22 cellular contexts compared by ENCODE assay signal in genomic region chr1:19000065-19000464, GRCh38. TPM values are rescaled to one million over a fixed set of nuclear protein-coding genes. Genes with fewer than 3 reads are reported as not detected.
DNase-seq lines count a peak whose midpoint lies in the region; ATAC-seq, FAIRE-seq and TF ChIP-seq lines count a peak whose summit lies in the region.
"Had no signal": no experiment of that assay in that cellular context is flagged by ENCODE, and none has a peak within 500 bp of the region (broad histone marks: within the 10 kb centered on the region; RNA-seq: fewer than 3 reads in every experiment).

No MANE protein-coding gene starts in this region.

- in situ Hi-C loops in HepG2 (cut with HindIII; ENCODE audit: extremely low pct_ligation_motif_present, low pct_unique_long_range_greater_than_20kb) (no loop called here), mammary epithelial cell (cut with MboI; ENCODE audit: low sequenced_read_pairs in 2 of 2) (no loop called here)

- H3K4me1 ChIP-seq in HepG2 (ENCODE audit: insufficient read depth, low read length): peaks cover 14% of the 10 kb centered on the region
- no peaks in the 10 kb centered on the region for H3K4me1 ChIP-seq in right lobe of liver
- H3K4me1 ChIP-seq in mammary epithelial cell (ENCODE audit: insufficient read depth, low read length): peaks cover 25% of the 10 kb centered on the region
- peaks cover 6% of the 10 kb centered on the region for H3K4me1 ChIP-seq in foreskin keratinocyte
- H3K4me1 ChIP-seq in prostate gland (replicated peaks): no peaks in the 10 kb centered on the region
- H3K4me1 ChIP-seq in A673 (ENCODE audit: insufficient read depth, low read length, poor library complexity, severe bottlenecking): no peaks in the 10 kb centered on the region

- FAIRE-seq in HepG2 (lab: Jason Lieb, UNC): peak; percentile 40
- FAIRE-seq: A204.1, D721Med, H54 had no signal

- H2AFZ ChIP-seq in HepG2 (ENCODE audit: low read length) (no peak overlapping the region), mammary epithelial cell (ENCODE audit: low read depth, low read length) (no peak overlapping the region)

- no peak overlapping the region for H3K9ac ChIP-seq in HepG2 (ENCODE audit: insufficient read depth, low read depth, low read length)
- no peak overlapping the region for H3K9ac ChIP-seq in mammary epithelial cell (ENCODE audit: insufficient read depth, low read length)

- intact Hi-C loops in HepG2 (cut with micrococcal nuclease; ENCODE audit: unreplicated experiment) (no loop called here), right lobe of liver (cut with DNase I) (loop anchor here in 1 of 2 donors (10.0 kb wide), 1 partner anchor 45 kb away; the partner anchor contains the start of gene IFFO2), mammary epithelial cell (cut with micrococcal nuclease) (no loop called here), prostate gland (cut with DNase I) (no loop called here), A673 (cut with micrococcal nuclease; ENCODE audit: unreplicated experiment) (no loop called here)

- TF ChIP-seq EP300 in HepG2 (IDR thresholded peaks at IDR 0.05; ENCODE audit: low read depth in 2 of 2, low read length in 2 of 2) (no peak), HepG2 (CRISPR knock-in tag; IDR thresholded peaks at IDR 0.05; ENCODE audit: borderline replicate concordance) (no peak)

- H3K36me3 ChIP-seq in HepG2 (replicated peaks in 1 of 2; ENCODE audit: control insufficient read depth in 1 of 2, insufficient read depth in 2 of 2, low read length in 2 of 2) (no peaks in the 10 kb centered on the region), right lobe of liver (no peaks in the 10 kb centered on the region), mammary epithelial cell (ENCODE audit: insufficient read depth, low read length) (no peaks in the 10 kb centered on the region), prostate gland (no peaks in the 10 kb centered on the region), A673 (ENCODE audit: insufficient read depth, low read length, poor library complexity, severe bottlenecking) (no peaks in the 10 kb centered on the region)
- H3K36me3 ChIP-seq: MG63 had no signal

- ATAC-seq in HepG2 (peak; percentile 57), right lobe of liver (no peak), foreskin keratinocyte (no peak), HG03097 (IDR thresholded peaks at IDR 0.05; ENCODE audit: low FRiP score, unreplicated experiment) (no peak)

- peaks cover 17% of the 10 kb centered on the region for H3K9me3 ChIP-seq in HepG2 (ENCODE audit: low read length)
- no peaks in the 10 kb centered on the region for H3K9me3 ChIP-seq in right lobe of liver
- peaks cover 7% of the 10 kb centered on the region for H3K9me3 ChIP-seq in mammary epithelial cell (replicated peaks; ENCODE audit: insufficient read depth, low read length)
- no peaks in the 10 kb centered on the region for H3K9me3 ChIP-seq in prostate gland
- H3K9me3 ChIP-seq in A673 (ENCODE audit: low read depth, low read length, poor library complexity, severe bottlenecking): peaks cover 19% of the 10 kb centered on the region

- no peak overlapping the region for H3K27ac ChIP-seq in HepG2 (ENCODE audit: extremely low read length, insufficient read depth, low read length)
- H3K27ac ChIP-seq in right lobe of liver: no peak overlapping the region
- H3K27ac ChIP-seq in mammary epithelial cell (ENCODE audit: insufficient read depth, low read depth, low read length): no peak overlapping the region
- no peak overlapping the region for H3K27ac ChIP-seq in foreskin keratinocyte
- no peak overlapping the region for H3K27ac ChIP-seq in prostate gland
- no peak overlapping the region for H3K27ac ChIP-seq in A673 (ENCODE audit: low read depth, low read length, poor library complexity, severe bottlenecking)
- H3K27ac ChIP-seq: HL-60 had no signal

- WGBS in HepG2 (ENCODE audit: low lambda C conversion rate): 24% methylated on average over 2 of the region's 2 CpGs
- 68% methylated on average over 2 of the region's 2 CpGs for WGBS in right lobe of liver (ENCODE audit: insufficient coverage, low coverage, low lambda C conversion rate, missing lambda C conversion rate)
- 35% methylated on average over 1 of the region's 2 CpGs for WGBS in mammary epithelial cell (ENCODE audit: low coverage, missing lambda C conversion rate)
- WGBS in prostate gland: 79% methylated on average over 2 of the region's 2 CpGs

- TF ChIP-seq POLR2A in HepG2 (IDR thresholded peaks at IDR 0.05; ENCODE audit: insufficient read depth in 1 of 2, low read depth in 2 of 2, low read length in 2 of 2) (no peak), right lobe of liver (IDR thresholded peaks at IDR 0.05) (no peak), prostate gland (IDR thresholded peaks at IDR 0.05) (no peak)

- H3K27me3 ChIP-seq in HepG2 (ENCODE audit: control insufficient read depth in 1 of 2, insufficient read depth in 2 of 2, low read length in 2 of 2) (no peaks in the 10 kb centered on the region), right lobe of liver (no peaks in the 10 kb centered on the region), mammary epithelial cell (ENCODE audit: insufficient read depth, low read length) (no peaks in the 10 kb centered on the region), foreskin keratinocyte (no peaks in the 10 kb centered on the region), prostate gland (replicated peaks; ENCODE audit: insufficient read depth) (no peaks in the 10 kb centered on the region), A673 (replicated peaks; ENCODE audit: insufficient read depth, low read depth, low read length, poor library complexity) (no peaks in the 10 kb centered on the region)
- H3K27me3 ChIP-seq: MG63 had no signal

- H3K79me2 ChIP-seq in HepG2 (ENCODE audit: insufficient read depth, low read length) (no peaks in the 10 kb centered on the region), mammary epithelial cell (ENCODE audit: insufficient read depth, low read length) (no peaks in the 10 kb centered on the region)

- CTCF ChIA-PET in HepG2 (lab: Yijun Ruan, JAX; ENCODE audit: low intra/inter-chr PET ratio, low total read pairs) (no interaction called here), mammary epithelial cell (lab: Charles Lee; ENCODE audit: low non-redundant PET) (no interaction called here), A673 (lab: Charles Lee) (no interaction called here)

- no peaks in the 10 kb centered on the region for H4K20me1 ChIP-seq in HepG2 (ENCODE audit: insufficient read depth, low read length)
- no peaks in the 10 kb centered on the region for H4K20me1 ChIP-seq in mammary epithelial cell (ENCODE audit: insufficient read depth, low read length)

- DNase-seq in HepG2 (ENCODE audit: low spot score) (peak; percentile 80), right lobe of liver (no peak), mammary epithelial cell (peak; percentile 83), foreskin keratinocyte (peak; percentile 69 to 88), prostate gland (ENCODE audit: low spot score) (no peak), A673 (ENCODE audit: low spot score) (no peak)
- DNase-seq in stimulated activated CD4-positive, alpha-beta T cell treated with anti-CD3 and anti-CD28 coated beads, Interleukin-12 subunit alpha, Interleukin-12 subunit beta, amount 100 ng/mL, for 4 hours: no peak
- DNase-seq: CD4-positive, alpha-beta memory T cell; NCI-H1048; NCI-H1436; NCI-H1930; NCI-H226; NCI-H524; NCI-H82; OCI-M1; SHP77 had no signal

- no peak for TF ChIP-seq RAD21 in HepG2 (CRISPR knock-in tag; IDR thresholded peaks at IDR 0.05)

- POLR2A ChIA-PET in HepG2 (lab: Yijun Ruan, JAX): interaction anchor here (1.0 to 1.5 kb wide), 2 partner anchors 10 to 51 kb away, joined by 3 to 5 read pairs; no protein-coding TSS in a partner anchor
- POLR2A ChIA-PET in A673 (lab: Charles Lee; ENCODE audit: low non-redundant PET): no interaction called here

- no peak overlapping the region for H3K4me2 ChIP-seq in HepG2 (ENCODE audit: low read depth, low read length)
- H3K4me2 ChIP-seq in mammary epithelial cell (ENCODE audit: insufficient read depth, low read depth, low read length): no peak overlapping the region

- H3K4me3 ChIP-seq in HepG2 (replicated peaks in 1 of 3; ENCODE audit: insufficient read depth in 1 of 3, low read depth in 2 of 3, low read length in 3 of 3): no peak overlapping the region
- no peak overlapping the region for H3K4me3 ChIP-seq in right lobe of liver
- H3K4me3 ChIP-seq in mammary epithelial cell (replicated peaks in 1 of 3; ENCODE audit: insufficient read depth in 1 of 3, low read depth in 2 of 3, low read length in 3 of 3): no peak overlapping the region
- H3K4me3 ChIP-seq in prostate gland: no peak overlapping the region
- H3K4me3 ChIP-seq in A673 (ENCODE audit: low read depth, low read length, poor library complexity, severe bottlenecking): no peak overlapping the region
- H3K4me3 ChIP-seq: MG63 had no signal

- dilution Hi-C loops in mammary epithelial cell (cut with HindIII; ENCODE audit: low sequenced_read_pairs): loop anchor here (5.0 kb wide), 2 partner anchors 37 to 43 kb away; partner anchors contain the start of gene IFFO2

- no TSS peak for BruUV-seq in HepG2 (replicated peaks; lab: Mats Ljungman, UMichigan)
- BruUV-seq in mammary epithelial cell (replicated peaks; lab: Mats Ljungman, UMichigan): no TSS peak
- BruUV-seq in A673 (replicated peaks; lab: Mats Ljungman, UMichigan): no TSS peak

- TF ChIP-seq CTCF in HepG2 (CRISPR knock-in tag; IDR thresholded peaks at IDR 0.05): no peak
- no peak for TF ChIP-seq CTCF in right lobe of liver (IDR thresholded peaks at IDR 0.05)
- peak in 1 of 2 donors; percentile 2 for TF ChIP-seq CTCF in mammary epithelial cell (conservative IDR thresholded peaks at IDR 0.05 in 1 of 2, IDR thresholded peaks at IDR 0.05 in 1 of 2; ENCODE audit: extremely low read depth in 1 of 2, insufficient read depth in 1 of 2, low read depth in 1 of 2, low read length in 2 of 2)
- no peak for TF ChIP-seq CTCF in foreskin keratinocyte (conservative IDR thresholded peaks at IDR 0.05)
- no peak for TF ChIP-seq CTCF in prostate gland (IDR thresholded peaks at IDR 0.05)
- TF ChIP-seq CTCF in A673 (conservative IDR thresholded peaks at IDR 0.05; ENCODE audit: low read depth, low read length): no peak

RNA-seq across cellular contexts. Expression of gene IFFO2, which starts 43.6 kb away (rescaled TPM):
- total RNA-seq in HepG2 (2016; rRNA removed; fragmentation: Illumina TruSeq; extraction: Trizol): 16.3 and 16.7 TPM in 2 replicates
- 1.4 and 1.9 TPM in 2 replicates for total RNA-seq in HepG2 (2016; cell fraction: cytosol; rRNA removed; fragmentation: Illumina TruSeq; extraction: Trizol; ENCODE audit: low read depth)
- total RNA-seq in HepG2 (2016; cell fraction: insoluble cytoplasmic fraction; rRNA removed; fragmentation: Illumina TruSeq; extraction: Trizol): 12.2 and 17.7 TPM in 2 replicates
- 3.8 and 4.9 TPM in 2 replicates for total RNA-seq in HepG2 (2016; cell fraction: membrane; rRNA removed; fragmentation: Illumina TruSeq; extraction: Trizol)
- total RNA-seq in HepG2 (2016; cell fraction: nucleus; rRNA removed; fragmentation: Illumina TruSeq; extraction: Trizol): 10.0 and 11.1 TPM in 2 replicates
- polyA plus RNA-seq in HepG2 (2011; rRNA removed): 6.9 and 7.3 TPM in 2 replicates
- polyA plus RNA-seq in HepG2 (2011; cell fraction: cytosol; rRNA removed): 8.4 and 12.3 TPM in 2 replicates
- polyA plus RNA-seq in HepG2 (2011; cell fraction: nucleus; rRNA removed): 21.1 and 21.8 TPM in 2 replicates
- polyA plus RNA-seq in HepG2 (2012): 5.7 and 8.6 TPM in 2 replicates
- polyA plus RNA-seq in HepG2 (2016; cell fraction: cytosol; fragmentation: Illumina TruSeq; extraction: Trizol; ENCODE audit: low read depth): 0.47 and 1.00 TPM in 2 replicates
- 9.4 and 11.8 TPM in 2 replicates for polyA plus RNA-seq in HepG2 (2016; cell fraction: insoluble cytoplasmic fraction; fragmentation: Illumina TruSeq; extraction: Trizol; ENCODE audit: low read depth)
- polyA plus RNA-seq in HepG2 (2016; cell fraction: membrane; fragmentation: Illumina TruSeq; extraction: Trizol; ENCODE audit: low read depth): 1.5 and 1.6 TPM in 2 replicates
- polyA plus RNA-seq in HepG2 (2016; cell fraction: nucleus; fragmentation: Illumina TruSeq; extraction: Trizol; ENCODE audit: insufficient read depth, low read depth): 13.9 and 14.1 TPM in 2 replicates
- polyA minus RNA-seq in HepG2 (2011; rRNA and poly(A)+ RNA removed; ENCODE audit: low replicate concordance): 2.4 and 21.3 TPM in 2 replicates
- 10.2 and 10.5 TPM in 2 replicates for polyA minus RNA-seq in HepG2 (2011; cell fraction: cytosol; rRNA and poly(A)+ RNA removed)
- 4.0 and 6.3 TPM in 2 replicates for polyA minus RNA-seq in HepG2 (2011; cell fraction: nucleus; rRNA and poly(A)+ RNA removed)
- 10 to 100 TPM in 2 of 6 experiments, 1 to 10 TPM in 4; 2.9 to 12.7 (median 7.2) TPM for total RNA-seq in right lobe of liver
- total RNA-seq in mammary epithelial cell: 100 to 1,000 TPM in 1 of 2 donors, 10 to 100 TPM in 1; 94.8 to 304 TPM
- polyA plus RNA-seq in mammary epithelial cell: 66.9 TPM
- 116 TPM for polyA minus RNA-seq in mammary epithelial cell
- 47.5 and 57.3 TPM in 2 replicates for total RNA-seq in foreskin keratinocyte
- polyA plus RNA-seq in foreskin keratinocyte: 18.3 and 23.6 TPM in 2 replicates
- total RNA-seq in prostate gland: 10 to 100 TPM; 13.6 to 20.4 TPM
- total RNA-seq in A673 (2021): 13.3 and 16.3 TPM in 2 replicates

Comparison
In these comparisons a context has a peak if more than half of its experiments do, and no peak if none do; other contexts are left out.
1. DNase-seq: peak in HepG2 (single experiment), mammary epithelial cell (single experiment) and foreskin keratinocyte (2 of 2); none in right lobe of liver (0 of 3), stimulated activated CD4-positive, alpha-beta T cell treated with anti-CD3 and anti-CD28 coated beads, Interleukin-12 subunit alpha, Interleukin-12 subunit beta, amount 100 ng/mL, for 4 hours (single experiment), prostate gland (single experiment) and A673 (single experiment).